14 cellular contexts compared by ENCODE assay signal in the genomic region with DNA sequence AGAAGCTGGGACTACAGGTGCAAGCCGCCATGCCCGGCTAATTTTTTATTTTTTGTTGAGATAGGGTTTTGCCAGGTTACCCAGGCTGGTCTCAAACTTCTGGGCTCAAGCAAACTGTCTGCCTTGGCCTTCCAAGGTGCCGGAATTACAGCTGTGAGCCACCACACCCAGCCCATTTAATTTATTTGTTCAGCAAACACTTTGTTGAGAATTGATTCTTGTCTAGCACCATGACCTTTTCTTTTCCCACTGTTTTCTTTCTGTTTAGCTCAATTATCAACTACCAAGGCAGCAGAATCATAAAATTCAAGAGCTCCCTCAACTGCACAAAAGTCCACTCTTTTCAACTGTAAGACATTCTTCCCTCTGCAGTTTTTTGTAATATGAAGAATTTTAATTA.
"Had no signal": no experiment of that assay in that cellular context is flagged by ENCODE, and none has a peak within 500 bp of the region (broad histone marks: within the 10 kb centered on the region; RNA-seq: fewer than 3 reads in every experiment).

No MANE protein-coding gene starts in this region.

- DNase-seq: activated B cell treated with CpG ODN at 0.5 μM for 24 hours; activated CD4-positive, alpha-beta T cell treated with anti-CD3 and anti-CD28 coated beads, Interleukin-2, amount 10 ng/mL, durations not matched to agents 24 days and 14 days; activated CD8-positive, alpha-beta memory T cell treated with anti-CD3 and anti-CD28 coated beads for 24 hours; activated gamma-delta T cell treated with Interleukin-2 at 50 U/mL for 16 hours; amniotic stem cell; mammary epithelial cell; naive B cell; pancreas; stimulated activated CD4-positive, alpha-beta T cell treated with anti-CD3 and anti-CD28 coated beads, Interleukin-2, amount 100 ng/mL, for 48 hours; tibial artery had no signal

- H3K27ac ChIP-seq: pancreas, tibial artery, vagina had no signal

- ATAC-seq: pancreas; stimulated activated memory B cell treated with anti-CD40 and anti-IgM and Interleukin-4, amounts not matched to agents 10 μg/mL and 1 μg/mL and 100 μg/mL, for 72 hours had no signal

- FAIRE-seq: endometrium, islet of Langerhans, pancreas had no signal

- H3K4me3 ChIP-seq: pancreas, tibial artery, vagina had no signal

- H3K27me3 ChIP-seq: pancreas, vagina had no signal

- H3K4me1 ChIP-seq: pancreas had no signal

- H3K9me3 ChIP-seq: pancreas, tibial artery, vagina had no signal

- H3K36me3 ChIP-seq: pancreas, tibial artery, vagina had no signal
